1 cellular context compared by ENCODE assay signal in the genomic region with DNA sequence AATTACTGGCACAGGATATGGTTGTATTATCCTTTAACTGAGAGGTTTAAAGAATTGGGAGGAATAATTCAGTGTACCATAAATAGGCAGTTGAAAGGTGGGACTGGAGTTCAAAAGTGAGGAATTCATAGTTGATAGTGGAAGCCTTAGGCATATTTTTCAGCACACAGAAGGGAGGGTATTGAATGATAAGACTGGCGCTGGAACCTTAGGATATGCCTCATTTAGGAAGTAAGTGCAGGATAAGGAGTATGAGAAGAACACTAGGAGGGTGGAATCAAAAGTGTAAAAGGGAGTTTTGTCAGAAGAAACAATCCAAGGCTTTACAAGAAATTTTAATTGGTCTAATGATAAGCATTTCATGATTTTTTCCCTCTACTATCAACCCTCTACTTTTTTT.
TF ChIP-seq lines count a peak whose summit lies in the region.

No MANE protein-coding gene starts in this region.

TF ChIP-seq in HepG2, 621 proteins besides CTCF, POLR2A, EP300 and RAD21 (continued from another document):
- TF ChIP-seq, protein P1, sequence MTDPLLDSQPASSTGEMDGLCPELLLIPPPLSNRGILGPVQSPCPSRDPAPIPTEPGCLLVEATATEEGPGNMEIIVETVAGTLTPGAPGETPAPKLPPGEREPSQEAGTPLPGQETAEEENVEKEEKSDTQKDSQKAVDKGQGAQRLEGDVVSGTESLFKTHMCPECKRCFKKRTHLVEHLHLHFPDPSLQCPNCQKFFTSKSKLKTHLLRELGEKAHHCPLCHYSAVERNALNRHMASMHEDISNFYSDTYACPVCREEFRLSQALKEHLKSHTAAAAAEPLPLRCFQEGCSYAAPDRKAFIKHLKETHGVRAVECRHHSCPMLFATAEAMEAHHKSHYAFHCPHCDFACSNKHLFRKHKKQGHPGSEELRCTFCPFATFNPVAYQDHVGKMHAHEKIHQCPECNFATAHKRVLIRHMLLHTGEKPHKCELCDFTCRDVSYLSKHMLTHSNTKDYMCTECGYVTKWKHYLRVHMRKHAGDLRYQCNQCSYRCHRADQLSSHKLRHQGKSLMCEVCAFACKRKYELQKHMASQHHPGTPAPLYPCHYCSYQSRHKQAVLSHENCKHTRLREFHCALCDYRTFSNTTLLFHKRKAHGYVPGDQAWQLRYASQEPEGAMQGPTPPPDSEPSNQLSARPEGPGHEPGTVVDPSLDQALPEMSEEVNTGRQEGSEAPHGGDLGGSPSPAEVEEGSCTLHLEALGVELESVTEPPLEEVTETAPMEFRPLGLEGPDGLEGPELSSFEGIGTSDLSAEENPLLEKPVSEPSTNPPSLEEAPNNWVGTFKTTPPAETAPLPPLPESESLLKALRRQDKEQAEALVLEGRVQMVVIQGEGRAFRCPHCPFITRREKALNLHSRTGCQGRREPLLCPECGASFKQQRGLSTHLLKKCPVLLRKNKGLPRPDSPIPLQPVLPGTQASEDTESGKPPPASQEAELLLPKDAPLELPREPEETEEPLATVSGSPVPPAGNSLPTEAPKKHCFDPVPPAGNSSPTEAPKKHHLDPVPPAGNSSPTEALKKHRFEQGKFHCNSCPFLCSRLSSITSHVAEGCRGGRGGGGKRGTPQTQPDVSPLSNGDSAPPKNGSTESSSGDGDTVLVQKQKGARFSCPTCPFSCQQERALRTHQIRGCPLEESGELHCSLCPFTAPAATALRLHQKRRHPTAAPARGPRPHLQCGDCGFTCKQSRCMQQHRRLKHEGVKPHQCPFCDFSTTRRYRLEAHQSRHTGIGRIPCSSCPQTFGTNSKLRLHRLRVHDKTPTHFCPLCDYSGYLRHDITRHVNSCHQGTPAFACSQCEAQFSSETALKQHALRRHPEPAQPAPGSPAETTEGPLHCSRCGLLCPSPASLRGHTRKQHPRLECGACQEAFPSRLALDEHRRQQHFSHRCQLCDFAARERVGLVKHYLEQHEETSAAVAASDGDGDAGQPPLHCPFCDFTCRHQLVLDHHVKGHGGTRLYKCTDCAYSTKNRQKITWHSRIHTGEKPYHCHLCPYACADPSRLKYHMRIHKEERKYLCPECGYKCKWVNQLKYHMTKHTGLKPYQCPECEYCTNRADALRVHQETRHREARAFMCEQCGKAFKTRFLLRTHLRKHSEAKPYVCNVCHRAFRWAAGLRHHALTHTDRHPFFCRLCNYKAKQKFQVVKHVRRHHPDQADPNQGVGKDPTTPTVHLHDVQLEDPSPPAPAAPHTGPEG (CRISPR knock-in tag; IDR thresholded peaks at IDR 0.05), result no peak
- TF ChIP-seq SCMH1 (CRISPR knock-in tag; IDR thresholded peaks at IDR 0.05; ENCODE audit: borderline replicate concordance) (no peak), SPEN (CRISPR knock-in tag; IDR thresholded peaks at IDR 0.05; ENCODE audit: low read depth) (no peak), XRCC5 (optimal IDR thresholded peaks at IDR 0.05; ENCODE audit: low read length) (no peak), HDAC6 (IDR thresholded peaks at IDR 0.05; ENCODE audit: low read depth, low read length) (no peak), ZSCAN9 (CRISPR knock-in tag; IDR thresholded peaks at IDR 0.05; ENCODE audit: borderline replicate concordance) (no peak)
- TF ChIP-seq, protein P2, sequence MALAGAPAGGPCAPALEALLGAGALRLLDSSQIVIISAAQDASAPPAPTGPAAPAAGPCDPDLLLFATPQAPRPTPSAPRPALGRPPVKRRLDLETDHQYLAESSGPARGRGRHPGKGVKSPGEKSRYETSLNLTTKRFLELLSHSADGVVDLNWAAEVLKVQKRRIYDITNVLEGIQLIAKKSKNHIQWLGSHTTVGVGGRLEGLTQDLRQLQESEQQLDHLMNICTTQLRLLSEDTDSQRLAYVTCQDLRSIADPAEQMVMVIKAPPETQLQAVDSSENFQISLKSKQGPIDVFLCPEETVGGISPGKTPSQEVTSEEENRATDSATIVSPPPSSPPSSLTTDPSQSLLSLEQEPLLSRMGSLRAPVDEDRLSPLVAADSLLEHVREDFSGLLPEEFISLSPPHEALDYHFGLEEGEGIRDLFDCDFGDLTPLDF (CRISPR knock-in tag; IDR thresholded peaks at IDR 0.05), result no peak
- TF ChIP-seq, protein P3, sequence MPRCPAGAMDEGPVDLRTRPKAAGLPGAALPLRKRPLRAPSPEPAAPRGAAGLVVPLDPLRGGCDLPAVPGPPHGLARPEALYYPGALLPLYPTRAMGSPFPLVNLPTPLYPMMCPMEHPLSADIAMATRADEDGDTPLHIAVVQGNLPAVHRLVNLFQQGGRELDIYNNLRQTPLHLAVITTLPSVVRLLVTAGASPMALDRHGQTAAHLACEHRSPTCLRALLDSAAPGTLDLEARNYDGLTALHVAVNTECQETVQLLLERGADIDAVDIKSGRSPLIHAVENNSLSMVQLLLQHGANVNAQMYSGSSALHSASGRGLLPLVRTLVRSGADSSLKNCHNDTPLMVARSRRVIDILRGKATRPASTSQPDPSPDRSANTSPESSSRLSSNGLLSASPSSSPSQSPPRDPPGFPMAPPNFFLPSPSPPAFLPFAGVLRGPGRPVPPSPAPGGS (CRISPR knock-in tag; IDR thresholded peaks at IDR 0.05), result no peak
